Comparison of ENCODE assay signal across 5 cellular contexts in genomic region chr13:70950664-70951063, GRCh38.
"Had no signal": no experiment of that assay in that cellular context is flagged by ENCODE, and none has a peak within 500 bp of the region (broad histone marks: within the 10 kb centered on the region; RNA-seq: fewer than 3 reads in every experiment).

No MANE protein-coding gene starts in this region.

- ATAC-seq: GM23338 had no signal

- H3K27ac ChIP-seq: KMS-11 had no signal

- DNase-seq: H9, HCEC 1CT, KBM-7 had no signal

- H3K4me3 ChIP-seq: GM23338 had no signal
